8 cellular contexts compared by ENCODE assay signal in the genomic region with DNA sequence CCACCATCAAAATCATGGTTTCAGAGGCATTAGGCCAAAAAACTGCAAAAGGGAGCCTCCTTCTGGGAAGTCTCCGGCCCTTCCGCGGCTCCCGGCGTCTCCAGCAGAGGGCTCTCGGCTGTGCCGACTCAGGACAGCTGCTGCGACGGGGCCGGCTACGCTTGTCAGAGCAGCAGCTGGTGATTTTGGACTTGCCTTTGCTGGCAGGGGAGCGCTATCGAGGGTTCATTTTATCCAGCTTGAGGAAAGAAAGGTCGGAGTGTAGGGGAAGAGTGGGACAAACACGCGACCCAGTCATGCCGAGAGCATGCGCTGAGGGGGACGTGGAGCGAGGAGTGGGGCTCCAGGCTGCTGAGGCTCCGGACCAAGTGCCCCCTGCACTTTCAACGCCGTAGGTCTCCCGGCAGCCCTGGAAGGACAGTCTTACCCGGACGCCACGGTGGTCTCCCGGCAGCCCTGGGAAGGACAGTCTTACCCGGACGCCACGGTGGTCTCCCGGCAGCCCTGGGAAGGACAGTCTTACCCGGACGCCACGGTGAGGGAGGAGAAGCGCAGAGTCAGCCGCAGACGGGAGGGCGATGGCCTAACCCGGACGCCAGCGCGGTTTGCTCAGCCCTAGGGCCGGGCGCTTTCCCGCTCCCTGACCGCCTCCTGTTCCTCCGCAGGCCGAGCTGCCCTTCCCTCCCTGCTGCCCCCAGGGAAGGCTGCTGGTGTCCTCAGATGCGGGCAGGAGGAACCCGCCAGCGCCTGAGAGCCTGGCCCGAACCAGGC. TPM values are rescaled to one million over a fixed set of nuclear protein-coding genes. Genes with fewer than 3 reads are reported as not detected.
DNase-seq lines count a peak whose midpoint lies in the region; ATAC-seq and TF ChIP-seq lines count a peak whose summit lies in the region.

No MANE protein-coding gene starts in this region.

- no peak overlapping the region for H3K9ac ChIP-seq in HCT116 (ENCODE audit: low read length)

- 0 out of 2 replicates have a peak, but pooled peaks have one; percentile 16 for TF ChIP-seq RAD21 in HCT116 (IDR thresholded peaks at IDR 0.05; ENCODE audit: low read depth)

- RAD21 ChIA-PET in HCT116 (lab: Charles Lee; ENCODE audit: low non-redundant PET in 1 of 2, low total read pairs in 2 of 2, uncharacterized antibody in 2 of 2, unreplicated experiment in 2 of 2), result no interaction called here

- CTCF ChIA-PET in HCT116 (lab: Charles Lee), result no interaction called here
- CTCF ChIA-PET in activated CD4-positive, alpha-beta memory T cell treated with anti-CD3 and anti-CD28 coated beads, Interleukin-2, amount 10 ng/mL, durations not matched to agents 7 days and 5 days (lab: Charles Lee), result interaction anchor here (1.1 to 4.3 kb wide), 2 partner anchors 21 to 167 kb away, joined by 3 to 29 read pairs; partner anchors contain the start of gene DDX18

- H3K9me3 Mint-ChIP-seq in activated CD4-positive, alpha-beta memory T cell treated with anti-CD3 and anti-CD28 coated beads, Interleukin-2, amount 10 ng/mL, durations not matched to agents 7 days and 5 days, result no peaks in the 10 kb centered on the region

- POLR2A ChIA-PET in HCT116 (lab: Charles Lee), result no interaction called here
- POLR2A ChIA-PET in activated CD4-positive, alpha-beta memory T cell treated with anti-CD3 and anti-CD28 coated beads, Interleukin-2, amount 10 ng/mL, durations not matched to agents 7 days and 5 days (lab: Charles Lee), result no interaction called here

- H3K9me3 ChIP-seq in HCT116 (ENCODE audit: control insufficient read depth in 1 of 2, insufficient read depth in 1 of 2, low read depth in 1 of 2, low read length in 2 of 2) (no peaks in the 10 kb centered on the region), lower lobe of right lung (no peaks in the 10 kb centered on the region)

- H3K9me2 ChIP-seq in HCT116 (ENCODE audit: insufficient read depth), result no peaks in the 10 kb centered on the region

- DNase-seq in GM03348 (ENCODE audit: low spot score) (peak; percentile 95), HCT116 (ENCODE audit: low read depth, low spot score) (no peak), NCI-H1694 (lab: John Stamatoyannopoulos, UW) (peak; percentile 79), lower lobe of right lung (peak; percentile 87), NCI-H1417 treated with DMSO at 0.1 percent for 48 hours (lab: John Stamatoyannopoulos, UW) (no peak)
- peak; percentile 51 for DNase-seq in activated CD4-positive, alpha-beta memory T cell treated with anti-CD3 and anti-CD28 coated beads, Interleukin-2, amount 10 ng/mL, durations not matched to agents 7 days and 5 days
- DNase-seq in effector CD4-positive, alpha-beta T cell, result peak; percentile 42
- DNase-seq in stimulated activated CD4-positive, alpha-beta T cell treated with anti-CD3 and anti-CD28 coated beads, TNF-alpha, amount 100 ng/mL, for 1 hour (ENCODE audit: low read depth in 3 of 3, low spot score in 1 of 3), result peak in 2 of 3 donors; percentile 6 to 36

- no peak for TF ChIP-seq POLR2A in HCT116 (IDR thresholded peaks at IDR 0.05; ENCODE audit: borderline replicate concordance, extremely low read depth, insufficient read depth, insufficient read length)

- H2AFZ ChIP-seq in HCT116 (ENCODE audit: low read depth, low read length, poor library complexity, severe bottlenecking), result no peak overlapping the region

- BruUV-seq in HCT116 (replicated peaks; lab: Mats Ljungman, UMichigan), result no TSS peak

- no peak overlapping the region for H3K27ac Mint-ChIP-seq in activated CD4-positive, alpha-beta memory T cell treated with anti-CD3 and anti-CD28 coated beads, Interleukin-2, amount 10 ng/mL, durations not matched to agents 7 days and 5 days

- peak; percentile 63 for ATAC-seq in HCT116
- peak; percentile 93 to 96 for ATAC-seq in lower lobe of right lung

- H3K27me3 Mint-ChIP-seq in activated CD4-positive, alpha-beta memory T cell treated with anti-CD3 and anti-CD28 coated beads, Interleukin-2, amount 10 ng/mL, durations not matched to agents 7 days and 5 days, result no peaks in the 10 kb centered on the region

- H3K4me1 Mint-ChIP-seq in activated CD4-positive, alpha-beta memory T cell treated with anti-CD3 and anti-CD28 coated beads, Interleukin-2, amount 10 ng/mL, durations not matched to agents 7 days and 5 days, result peaks cover 4% of the 10 kb centered on the region

- H3K4me3 ChIP-seq in HCT116 (replicated peaks in 1 of 2; ENCODE audit: low read depth in 1 of 2, low read length in 2 of 2) (no peak overlapping the region), lower lobe of right lung (peak overlapping the region; percentile 54)

- no peaks in the 10 kb centered on the region for H3K79me2 ChIP-seq in HCT116 (ENCODE audit: insufficient read depth, low read length)

- H3K4me2 ChIP-seq in HCT116 (ENCODE audit: low read length), result no peak overlapping the region

- peak; percentile 27 to 55 (median 50); a peak in 5 of 6 replicates for TF ChIP-seq CTCF in HCT116 (IDR thresholded peaks at IDR 0.05 in 2 of 3, conservative IDR thresholded peaks at IDR 0.05 in 1 of 3; ENCODE audit: borderline replicate concordance in 1 of 3, insufficient read depth in 1 of 3, low read depth in 2 of 3, low read length in 2 of 3)
- TF ChIP-seq CTCF in lower lobe of right lung (IDR thresholded peaks at IDR 0.05), result peak; percentile 85

- H3K27me3 ChIP-seq in HCT116 (ENCODE audit: insufficient read depth, low read length) (no peaks in the 10 kb centered on the region), lower lobe of right lung (ENCODE audit: low read depth) (no peaks in the 10 kb centered on the region)

- H3K4me1 ChIP-seq in HCT116 (ENCODE audit: control insufficient read depth in 1 of 2, insufficient read depth in 2 of 2, low read length in 2 of 2) (no peaks in the 10 kb centered on the region), lower lobe of right lung (peaks cover 8% of the 10 kb centered on the region)

- no peak overlapping the region for H3K27ac ChIP-seq in HCT116 (ENCODE audit: low read depth, low read length)
- peak overlapping the region; percentile 32 for H3K27ac ChIP-seq in lower lobe of right lung

- peak overlapping the region; percentile 35 for H3K4me3 Mint-ChIP-seq in activated CD4-positive, alpha-beta memory T cell treated with anti-CD3 and anti-CD28 coated beads, Interleukin-2, amount 10 ng/mL, durations not matched to agents 7 days and 5 days

- H3K36me3 ChIP-seq in HCT116 (ENCODE audit: control insufficient read depth in 1 of 2, insufficient read depth in 2 of 2, low read length in 2 of 2) (peaks cover 14 to 21% of the 10 kb centered on the region in 2 experiments; a peak in 3 of 4 replicates), lower lobe of right lung (peaks cover 17% of the 10 kb centered on the region)

- peaks cover 10% of the 10 kb centered on the region for H3K36me3 Mint-ChIP-seq in activated CD4-positive, alpha-beta memory T cell treated with anti-CD3 and anti-CD28 coated beads, Interleukin-2, amount 10 ng/mL, durations not matched to agents 7 days and 5 days (ENCODE audit: low read depth)

- H4K20me1 ChIP-seq in HCT116 (ENCODE audit: insufficient read depth), result no peaks in the 10 kb centered on the region

- intact Hi-C loops in HCT116 (cut with micrococcal nuclease), result loop anchor here (10.0 kb wide), 1 partner anchor 1029 kb away; no protein-coding TSS in a partner anchor
- intact Hi-C loops in lower lobe of right lung (cut with DNase I), result no loop called here

TF ChIP-seq in HCT116, 20 proteins besides CTCF, POLR2A, EP300 and RAD21:
- TF ChIP-seq SP1 (IDR thresholded peaks at IDR 0.05; ENCODE audit: low read depth) (no peak), EZH2phosphoT487 (IDR thresholded peaks at IDR 0.05; ENCODE audit: borderline replicate concordance) (no peak), POLR2AphosphoS5 (IDR thresholded peaks at IDR 0.05; ENCODE audit: low read depth, low read length) (no peak), CBX3 (IDR thresholded peaks at IDR 0.05; ENCODE audit: low read depth) (no peak), MAX (IDR thresholded peaks at IDR 0.05) (no peak), EGR1 (IDR thresholded peaks at IDR 0.05; ENCODE audit: low read depth) (no peak), ZNF274 (IDR thresholded peaks at IDR 0.05; ENCODE audit: low read depth, low read length) (no peak), ZBTB33 (IDR thresholded peaks at IDR 0.05; ENCODE audit: extremely low read depth, insufficient replicate concordance, low read length) (no peak)
TF ChIP-seq in HCT116: peak in this region for 0.

RNA-seq across cellular contexts. Expression of gene DDX18, which starts 21.7 kb away (rescaled TPM):
- 99.7 TPM for total RNA-seq in HCT116 (2021; ENCODE audit: unreplicated experiment)
- polyA plus RNA-seq in HCT116 (2012), result 51.3 and 55.0 TPM in 2 replicates
- total RNA-seq in activated CD4-positive, alpha-beta memory T cell treated with anti-CD3 and anti-CD28 coated beads, Interleukin-2, amount 10 ng/mL, durations not matched to agents 7 days and 5 days, result 10 to 100 TPM; 58.6 to 70.9 TPM
- 48.0 TPM for total RNA-seq in lower lobe of right lung

Comparison
In these comparisons a context has a peak if more than half of its experiments do, and no peak if none do; other contexts are left out.
1. DNase-seq: peak in GM03348 (single experiment), NCI-H1694 (single experiment), activated CD4-positive, alpha-beta memory T cell treated with anti-CD3 and anti-CD28 coated beads, Interleukin-2, amount 10 ng/mL, durations not matched to agents 7 days and 5 days (single experiment), effector CD4-positive, alpha-beta T cell (single experiment), lower lobe of right lung (single experiment) and stimulated activated CD4-positive, alpha-beta T cell treated with anti-CD3 and anti-CD28 coated beads, TNF-alpha, amount 100 ng/mL, for 1 hour (2 of 3); none in HCT116 (single experiment) and NCI-H1417 treated with DMSO at 0.1 percent for 48 hours (single experiment).